Comparison of ENCODE assay signal across 9 cellular contexts in genomic region chr20:5621305-5621704, GRCh38. TPM values are rescaled to one million over a fixed set of nuclear protein-coding genes. Genes with fewer than 3 reads are reported as not detected.
DNase-seq lines count a peak whose midpoint lies in the region; ATAC-seq and TF ChIP-seq lines count a peak whose summit lies in the region.
"Had no signal": no experiment of that assay in that cellular context is flagged by ENCODE, and none has a peak within 500 bp of the region (broad histone marks: within the 10 kb centered on the region; RNA-seq: fewer than 3 reads in every experiment).

No MANE protein-coding gene starts in this region.

- H2AFZ ChIP-seq in parathyroid adenoma, result peak overlapping the region; percentile 8

- no peak for TF ChIP-seq CTCF in astrocyte of the spinal cord (IDR thresholded peaks at IDR 0.05; ENCODE audit: low read depth, low read length)
- no peak for TF ChIP-seq CTCF in parathyroid adenoma (IDR thresholded peaks at IDR 0.05)

- no peak overlapping the region for H3K4me2 ChIP-seq in parathyroid adenoma (ENCODE audit: low read length)

- no peak overlapping the region for H3K9ac ChIP-seq in parathyroid adenoma

- peak; percentile 25 for DNase-seq in LHCN-M2 (ENCODE audit: low read depth)
- DNase-seq in NCI-H2227 treated with DMSO at 0.1 percent for 48 hours (lab: John Stamatoyannopoulos, UW), result peak; percentile 29
- DNase-seq in astrocyte of the spinal cord (ENCODE audit: low read depth, low spot score), result peak; percentile 40
- DNase-seq in GOT3 (lab: John Stamatoyannopoulos, UW), result no peak
- DNase-seq in stimulated activated naive B cell treated with anti-CD40 and anti-IgM and Interleukin-4, amounts not matched to agents 10 μg/mL and 1 μg/mL and 100 μg/mL, for 72 hours, result no peak
- DNase-seq: natural killer cell had no signal

- no peaks in the 10 kb centered on the region for H3K4me1 ChIP-seq in parathyroid adenoma

- no peaks in the 10 kb centered on the region for H3K36me3 Mint-ChIP-seq in stimulated activated naive B cell treated with anti-CD40 and anti-IgM and Interleukin-4, amounts not matched to agents 10 μg/mL and 1 μg/mL and 100 μg/mL, for 72 hours
- H3K36me3 Mint-ChIP-seq: natural killer cell had no signal

- H3K9me3 ChIP-seq in parathyroid adenoma (ENCODE audit: control insufficient read depth, low read length), result no peaks in the 10 kb centered on the region

- in situ Hi-C loops in astrocyte of the spinal cord (cut with HindIII; ENCODE audit: low sequenced_read_pairs), result no loop called here

- no peak overlapping the region for H3K27ac ChIP-seq in parathyroid adenoma

- peaks cover 0 to 1% of the 10 kb centered on the region in 2 donors for H3K4me1 Mint-ChIP-seq in stimulated activated naive B cell treated with anti-CD40 and anti-IgM and Interleukin-4, amounts not matched to agents 10 μg/mL and 1 μg/mL and 100 μg/mL, for 72 hours
- H3K4me1 Mint-ChIP-seq: natural killer cell had no signal

- H3K4me3 ChIP-seq in astrocyte of the spinal cord (ENCODE audit: low read depth, low read length), result no peak overlapping the region
- no peak overlapping the region for H3K4me3 ChIP-seq in parathyroid adenoma (ENCODE audit: low read depth, low read length)

- H3K27ac Mint-ChIP-seq in stimulated activated naive B cell treated with anti-CD40 and anti-IgM and Interleukin-4, amounts not matched to agents 10 μg/mL and 1 μg/mL and 100 μg/mL, for 72 hours, result no peak overlapping the region
- H3K27ac Mint-ChIP-seq: natural killer cell had no signal

- H3K79me2 ChIP-seq in parathyroid adenoma, result no peaks in the 10 kb centered on the region

- no peaks in the 10 kb centered on the region for H3K36me3 ChIP-seq in parathyroid adenoma (ENCODE audit: control insufficient read depth, insufficient read depth, low read length)

- H3K4me3 Mint-ChIP-seq in stimulated activated naive B cell treated with anti-CD40 and anti-IgM and Interleukin-4, amounts not matched to agents 10 μg/mL and 1 μg/mL and 100 μg/mL, for 72 hours, result no peak overlapping the region
- H3K4me3 Mint-ChIP-seq: natural killer cell had no signal

- no peaks in the 10 kb centered on the region for H3K9me3 Mint-ChIP-seq in stimulated activated naive B cell treated with anti-CD40 and anti-IgM and Interleukin-4, amounts not matched to agents 10 μg/mL and 1 μg/mL and 100 μg/mL, for 72 hours
- H3K9me3 Mint-ChIP-seq: natural killer cell had no signal

- H3K27me3 ChIP-seq in parathyroid adenoma (ENCODE audit: control insufficient read depth, insufficient read depth, low read length), result no peaks in the 10 kb centered on the region

- ATAC-seq in HG03432 (IDR thresholded peaks at IDR 0.05; ENCODE audit: unreplicated experiment), result no peak
- no peak for ATAC-seq in GM21447 (IDR thresholded peaks at IDR 0.05; ENCODE audit: unreplicated experiment)
- no peak for ATAC-seq in stimulated activated naive B cell treated with anti-CD40 and anti-IgM and Interleukin-4, amounts not matched to agents 10 μg/mL and 1 μg/mL and 100 μg/mL, for 72 hours (replicated peaks)
- ATAC-seq: natural killer cell had no signal

- H3K27me3 Mint-ChIP-seq in stimulated activated naive B cell treated with anti-CD40 and anti-IgM and Interleukin-4, amounts not matched to agents 10 μg/mL and 1 μg/mL and 100 μg/mL, for 72 hours, result no peaks in the 10 kb centered on the region

RNA-seq across cellular contexts. Expression of gene GPCPD1, which starts 10.5 kb away (rescaled TPM):
- 7.2 and 11.5 TPM in 2 replicates for total RNA-seq in LHCN-M2 (2014; rRNA removed)
- polyA plus RNA-seq in LHCN-M2 (2012), result 2.9 TPM

Comparison
In these comparisons a context has a peak if more than half of its experiments do, and no peak if none do; other contexts are left out.
1. DNase-seq: peak in LHCN-M2 (single experiment), NCI-H2227 treated with DMSO at 0.1 percent for 48 hours (single experiment) and astrocyte of the spinal cord (single experiment); none in GOT3 (single experiment) and stimulated activated naive B cell treated with anti-CD40 and anti-IgM and Interleukin-4, amounts not matched to agents 10 μg/mL and 1 μg/mL and 100 μg/mL, for 72 hours (single experiment).